8 cellular contexts compared by ENCODE assay signal in the genomic region with DNA sequence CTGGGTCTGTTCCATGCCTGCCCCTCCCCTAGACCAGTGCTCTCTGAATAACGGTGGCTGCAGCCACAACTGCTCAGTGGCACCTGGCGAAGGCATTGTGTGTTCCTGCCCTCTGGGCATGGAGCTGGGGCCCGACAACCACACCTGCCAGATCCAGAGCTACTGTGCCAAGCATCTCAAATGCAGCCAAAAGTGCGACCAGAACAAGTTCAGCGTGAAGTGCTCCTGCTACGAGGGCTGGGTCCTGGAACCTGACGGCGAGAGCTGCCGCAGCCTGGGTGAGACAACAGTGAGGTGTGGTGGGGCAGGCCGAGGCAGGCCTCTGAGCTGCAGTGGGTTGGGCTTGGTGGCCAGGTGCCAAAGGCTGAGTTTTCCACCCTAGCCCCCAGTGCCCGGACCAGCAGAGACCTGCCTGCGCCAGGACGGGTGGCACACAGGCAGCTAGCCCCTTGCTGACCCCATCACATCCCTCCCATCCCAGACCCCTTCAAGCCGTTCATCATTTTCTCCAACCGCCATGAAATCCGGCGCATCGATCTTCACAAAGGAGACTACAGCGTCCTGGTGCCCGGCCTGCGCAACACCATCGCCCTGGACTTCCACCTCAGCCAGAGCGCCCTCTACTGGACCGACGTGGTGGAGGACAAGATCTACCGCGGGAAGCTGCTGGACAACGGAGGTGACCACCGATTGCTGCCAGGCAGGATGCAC. TPM values are rescaled to one million over a fixed set of nuclear protein-coding genes. Genes with fewer than 3 reads are reported as not detected.
DNase-seq lines count a peak whose midpoint lies in the region; ATAC-seq and TF ChIP-seq lines count a peak whose summit lies in the region.

No MANE protein-coding gene starts in this region.

- POLR2A ChIA-PET in HEK293 (lab: Yijun Ruan, JAX), result interaction anchor here (0.9 to 1.8 kb wide), 4 partner anchors 14 to 51 kb away, joined by 3 to 18 read pairs (median 3); no protein-coding TSS in a partner anchor

- H4K20me1 ChIP-seq in fibroblast of lung (ENCODE audit: control insufficient read depth, extremely low read depth, insufficient read depth, low read length), result no peaks in the 10 kb centered on the region
- H4K20me1 ChIP-seq in neural cell (ENCODE audit: insufficient read depth), result no peaks in the 10 kb centered on the region

- ATAC-seq in HG03521 (IDR thresholded peaks at IDR 0.05; ENCODE audit: unreplicated experiment), result no peak

- H3K27ac ChIP-seq in HEK293 (ENCODE audit: extremely low read depth, low read depth, low read length), result no peak overlapping the region
- H3K27ac ChIP-seq in fibroblast of lung (ENCODE audit: insufficient read depth, low read length), result no peak overlapping the region
- H3K27ac ChIP-seq in neural cell (ENCODE audit: low read length), result no peak overlapping the region

- H3K4me3 ChIP-seq in HEK293 (ENCODE audit: low read depth, low read length) (no peak overlapping the region), fibroblast of lung (replicated peaks in 1 of 4; ENCODE audit: control extremely low read depth in 1 of 4, insufficient read depth in 1 of 4, low read depth in 3 of 4, low read length in 4 of 4) (no peak overlapping the region), neural cell (ENCODE audit: low read length) (no peak overlapping the region)

- H3K36me3 ChIP-seq in HEK293 (ENCODE audit: control insufficient read depth in 2 of 2, insufficient read depth in 1 of 2, low read length in 2 of 2) (peaks cover 0 to 79% of the 10 kb centered on the region in 2 experiments; a peak in 1 of 3 replicates), fibroblast of lung (ENCODE audit: control insufficient read depth, insufficient read depth, low read length) (peaks cover 71% of the 10 kb centered on the region), neural cell (ENCODE audit: insufficient read depth, low read length) (peaks cover 9% of the 10 kb centered on the region)

- TF ChIP-seq CTCF in HEK293 (tag by site-specific recombination; IDR thresholded peaks at IDR 0.05) (peak; percentile 92), fibroblast of lung (conservative IDR thresholded peaks at IDR 0.05 in 1 of 2, IDR thresholded peaks at IDR 0.05 in 1 of 2; ENCODE audit: low read depth in 1 of 2, low read length in 2 of 2) (peak; percentile 68 to 87), neural cell (IDR thresholded peaks at IDR 0.05; ENCODE audit: poor library complexity, severe bottlenecking) (peak; percentile 56)

- no peak overlapping the region for H2AFZ ChIP-seq in fibroblast of lung (ENCODE audit: low read length)
- no peak overlapping the region for H2AFZ ChIP-seq in neural cell (ENCODE audit: low read depth, low read length)

- CTCF ChIA-PET in HEK293 (lab: Yijun Ruan, JAX), result interaction anchor here (0.5 to 10.6 kb wide), 53 partner anchors 8 to 583 kb away, joined by 3 to 259 read pairs (median 4); partner anchors contain the start of genes INHBE, LRP1 and STAT6

- H3K9ac ChIP-seq in fibroblast of lung (ENCODE audit: insufficient read depth, low read length), result no peak overlapping the region
- no peak overlapping the region for H3K9ac ChIP-seq in neural cell (ENCODE audit: low read length)

- H3K4me1 ChIP-seq in HEK293 (ENCODE audit: control insufficient read depth, insufficient read depth, low read length), result no peaks in the 10 kb centered on the region
- H3K4me1 ChIP-seq in fibroblast of lung (ENCODE audit: control insufficient read depth, extremely low read depth, insufficient read depth, low read length), result peaks cover 14% of the 10 kb centered on the region

- H3K4me2 ChIP-seq in fibroblast of lung (ENCODE audit: extremely low read depth, insufficient read depth, low read length), result no peak overlapping the region
- H3K4me2 ChIP-seq in neural cell (ENCODE audit: low read length), result no peak overlapping the region

- no peaks in the 10 kb centered on the region for H3F3A ChIP-seq in neural cell (ENCODE audit: insufficient read depth, low read length, poor library complexity, severe bottlenecking)

- DNase-seq in AG08396 (ENCODE audit: low spot score), result peak; percentile 89
- DNase-seq in NCI-H82 treated with DMSO at 0.1 percent for 48 hours (lab: John Stamatoyannopoulos, UW; ENCODE audit: unreplicated experiment), result peak; percentile 11
- peak; percentile 44 for DNase-seq in activated T-cell treated with anti-CD3 and anti-CD28 coated beads for 48 hours (ENCODE audit: low read depth)
- DNase-seq in fibroblast of lung (ENCODE audit: low read depth in 2 of 2), result peak; percentile 68 to 79
- DNase-seq in ureter (ENCODE audit: low spot score), result peak; percentile 88

- no peaks in the 10 kb centered on the region for H3K9me2 ChIP-seq in neural cell (ENCODE audit: insufficient read depth, low read length)

- no peak for TF ChIP-seq RAD21 in neural cell (conservative IDR thresholded peaks at IDR 0.05)

- no peak for TF ChIP-seq EP300 in neural cell (conservative IDR thresholded peaks at IDR 0.05; ENCODE audit: poor library complexity, severe bottlenecking)

- no peaks in the 10 kb centered on the region for H3K27me3 ChIP-seq in fibroblast of lung (ENCODE audit: control insufficient read depth, insufficient read depth, low read length)
- no peaks in the 10 kb centered on the region for H3K27me3 ChIP-seq in neural cell (ENCODE audit: insufficient read depth, low read depth, low read length)

- no peaks in the 10 kb centered on the region for H3K79me2 ChIP-seq in fibroblast of lung (ENCODE audit: control insufficient read depth, insufficient read depth, low read length)
- no peaks in the 10 kb centered on the region for H3K79me2 ChIP-seq in neural cell (replicated peaks; ENCODE audit: insufficient read depth, low read length)

- H3K9me3 ChIP-seq in HEK293 (ENCODE audit: control insufficient read depth, insufficient read depth, low read depth, low read length) (no peaks in the 10 kb centered on the region), fibroblast of lung (ENCODE audit: control insufficient read depth, insufficient read depth, low read depth, low read length) (no peaks in the 10 kb centered on the region), neural cell (ENCODE audit: low read length) (no peaks in the 10 kb centered on the region)

TF ChIP-seq in HEK293, 187 proteins besides CTCF, POLR2A, EP300 and RAD21 (continues in another document):
- TF ChIP-seq, protein P1, sequence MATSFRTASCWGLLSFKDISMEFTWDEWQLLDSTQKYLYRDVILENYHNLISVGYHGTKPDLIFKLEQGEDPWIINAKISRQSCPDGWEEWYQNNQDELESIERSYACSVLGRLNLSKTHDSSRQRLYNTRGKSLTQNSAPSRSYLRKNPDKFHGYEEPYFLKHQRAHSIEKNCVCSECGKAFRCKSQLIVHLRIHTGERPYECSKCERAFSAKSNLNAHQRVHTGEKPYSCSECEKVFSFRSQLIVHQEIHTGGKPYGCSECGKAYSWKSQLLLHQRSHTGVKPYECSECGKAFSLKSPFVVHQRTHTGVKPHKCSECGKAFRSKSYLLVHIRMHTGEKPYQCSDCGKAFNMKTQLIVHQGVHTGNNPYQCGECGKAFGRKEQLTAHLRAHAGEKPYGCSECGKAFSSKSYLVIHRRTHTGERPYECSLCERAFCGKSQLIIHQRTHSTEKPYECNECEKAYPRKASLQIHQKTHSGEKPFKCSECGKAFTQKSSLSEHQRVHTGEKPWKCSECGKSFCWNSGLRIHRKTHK (tag by site-specific recombination; IDR thresholded peaks at IDR 0.05), result no peak
- TF ChIP-seq ZFP69B (tag by site-specific recombination; IDR thresholded peaks at IDR 0.05) (no peak), ZNF600 (tag by site-specific recombination; IDR thresholded peaks at IDR 0.05) (peak; percentile 96)

TF ChIP-seq in neural cell, 6 proteins besides CTCF, POLR2A, EP300 and RAD21:
- TF ChIP-seq SMC3 (conservative IDR thresholded peaks at IDR 0.05; ENCODE audit: poor library complexity), result no peak

RNA-seq across cellular contexts. Expression of gene LRP1-AS, which starts 28.2 kb away (rescaled TPM):
- total RNA-seq in fibroblast of lung, result not detected in 2 replicates
- polyA plus RNA-seq in fibroblast of lung, result not detected in 2 replicates
- polyA plus RNA-seq in fibroblast of lung (2012), result not detected in 2 replicates
- polyA minus RNA-seq in fibroblast of lung (ENCODE audit: low replicate concordance), result not detected in 2 replicates
- not detected in 2 replicates for polyA plus RNA-seq in neural cell
- not detected in 2 replicates for polyA minus RNA-seq in neural cell
- not detected for total RNA-seq in ureter

RNA-seq across cellular contexts. Expression of gene NXPH4, which starts 41.0 kb away (rescaled TPM):
- total RNA-seq in fibroblast of lung (0.50 and 1.0 TPM in 2 replicates), ureter (not detected)
- polyA plus RNA-seq in fibroblast of lung (0.30 and 1.9 TPM in 2 replicates), neural cell (0.53 TPM in 1 of 2 replicates, not detected in the other)
- polyA plus RNA-seq in fibroblast of lung (2012), result 1.6 and 10.2 TPM in 2 replicates
- polyA minus RNA-seq in fibroblast of lung (ENCODE audit: low replicate concordance) (1.0 and 12.0 TPM in 2 replicates), neural cell (not detected in 2 replicates)

RNA-seq across cellular contexts. Expression of gene LRP1, which starts 47.3 kb away (rescaled TPM):
- total RNA-seq in fibroblast of lung (377 and 464 TPM in 2 replicates), ureter (180 TPM)
- polyA plus RNA-seq in fibroblast of lung (92.2 and 96.9 TPM in 2 replicates), neural cell (18.2 and 27.7 TPM in 2 replicates)
- 209 and 246 TPM in 2 replicates for polyA plus RNA-seq in fibroblast of lung (2012)
- polyA minus RNA-seq in fibroblast of lung (ENCODE audit: low replicate concordance) (1,375 and 1,576 TPM in 2 replicates), neural cell (93.7 and 106 TPM in 2 replicates)

RNA-seq across cellular contexts. Expression of gene SHMT2, which starts 53.9 kb away (rescaled TPM):
- total RNA-seq in fibroblast of lung (358 and 380 TPM in 2 replicates), ureter (97.4 TPM)
- polyA plus RNA-seq in fibroblast of lung (139 and 154 TPM in 2 replicates), neural cell (38.2 and 42.2 TPM in 2 replicates)
- polyA plus RNA-seq in fibroblast of lung (2012), result 144 and 150 TPM in 2 replicates
- polyA minus RNA-seq in fibroblast of lung (ENCODE audit: low replicate concordance) (360 and 376 TPM in 2 replicates), neural cell (19.0 and 22.9 TPM in 2 replicates)

Comparison
In these comparisons a context has a peak if more than half of its experiments do, and no peak if none do; other contexts are left out.
1. DNase-seq: peak in every context shown above with its lines; median percentile 89 in AG08396; 88 in ureter; 74 in fibroblast of lung; 44 in activated T-cell treated with anti-CD3 and anti-CD28 coated beads for 48 hours; 11 in NCI-H82 treated with DMSO at 0.1 percent for 48 hours.